12 cellular contexts compared by ENCODE assay signal in the genomic region with DNA sequence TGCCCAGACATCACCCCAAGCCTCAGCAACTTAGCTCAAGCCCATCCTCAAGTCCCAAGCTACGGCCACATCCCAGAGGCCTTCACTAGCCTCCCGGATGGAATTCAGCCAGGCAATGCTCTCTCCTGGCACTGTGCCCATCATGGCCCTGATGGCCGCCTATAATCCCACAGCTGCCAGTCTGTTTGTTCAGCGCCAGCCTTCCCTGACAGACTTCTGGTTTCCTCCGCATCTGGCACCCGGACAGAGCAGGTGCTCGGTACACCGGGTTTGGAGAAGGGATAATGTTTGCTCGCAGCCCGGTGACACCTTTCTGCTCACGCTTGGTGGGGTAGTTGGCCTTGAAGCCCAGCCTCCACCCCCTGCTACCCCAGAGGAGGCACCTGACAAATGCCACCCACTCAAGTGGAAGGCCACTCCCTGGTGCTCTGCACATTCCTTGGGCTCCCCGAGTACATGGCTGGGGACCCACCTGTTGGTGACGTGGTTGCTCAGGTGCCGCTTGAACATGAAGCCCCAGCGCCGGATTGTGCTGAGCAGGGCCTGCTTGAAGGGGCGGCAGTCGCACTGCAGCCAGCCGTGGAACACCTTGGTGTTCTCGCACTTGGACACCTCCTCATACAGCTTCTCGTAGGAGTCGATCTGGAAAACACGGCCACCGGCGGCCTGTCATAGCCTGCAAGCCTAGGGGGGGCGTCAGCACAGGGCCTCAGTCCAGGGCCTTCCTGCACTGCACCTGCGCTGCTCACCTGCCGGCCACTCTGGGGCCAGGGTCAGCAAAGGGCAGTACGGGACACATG. TPM values are rescaled to one million over a fixed set of nuclear protein-coding genes. Genes with fewer than 3 reads are reported as not detected.
DNase-seq lines count a peak whose midpoint lies in the region; ATAC-seq, FAIRE-seq and TF ChIP-seq lines count a peak whose summit lies in the region.
"Had no signal": no experiment of that assay in that cellular context is flagged by ENCODE, and none has a peak within 500 bp of the region (broad histone marks: within the 10 kb centered on the region; RNA-seq: fewer than 3 reads in every experiment).

No MANE protein-coding gene starts in this region.

- in situ Hi-C loops in transverse colon (cut with MboI; ENCODE audit: low pct_ligation_motif_present in 1 of 4, low pct_unique_long_range_greater_than_20kb in 1 of 4, low sequenced_read_pairs in 3 of 4) = no loop called here

- no peak for FAIRE-seq in frontal cortex (lab: Jason Lieb, UNC)
- FAIRE-seq: D721Med, endometrium had no signal

- intact Hi-C loops in transverse colon (cut with DNase I; ENCODE audit: low total_unique reads) = loop anchor here (5.0 kb wide), 1 partner anchor 1107 kb away; no protein-coding TSS in a partner anchor

- no peak for TF ChIP-seq CTCF in transverse colon (IDR thresholded peaks at IDR 0.05)
- TF ChIP-seq CTCF in endothelial cell (IDR thresholded peaks at IDR 0.05; ENCODE audit: unreplicated experiment) = no peak

- DNase-seq in NCI-H146 (lab: John Stamatoyannopoulos, UW) = peak; percentile 91
- DNase-seq in NCI-H526 treated with DMSO at 0.1 percent for 48 hours (lab: John Stamatoyannopoulos, UW) = peak; percentile 13
- DNase-seq in frontal cortex (ENCODE audit: low spot score in 2 of 2) = peak; percentile 41 to 52
- peak; percentile 54 for DNase-seq in transverse colon
- no peak for DNase-seq in endothelial cell (ENCODE audit: low spot score)
- DNase-seq in activated gamma-delta T cell treated with Interleukin-2 at 50 U/mL for 16 hours = no peak
- DNase-seq: activated CD8-positive, alpha-beta memory T cell treated with anti-CD3 and anti-CD28 coated beads, Interleukin-2, amount 50 U/mL, for 48 hours had no signal

- ATAC-seq in activated T-helper 17 cell treated with anti-CD3 and anti-CD28 coated beads, Interleukin-2, amount 50 U/mL, for 72 hours (replicated peaks) = no peak
- no peak for ATAC-seq in HG02970 (IDR thresholded peaks at IDR 0.05; ENCODE audit: low FRiP score, unreplicated experiment)

- H3K36me3 Mint-ChIP-seq in activated T-helper 17 cell treated with anti-CD3 and anti-CD28 coated beads, Interleukin-2, amount 50 U/mL, for 72 hours (ENCODE audit: low read depth) = no peaks in the 10 kb centered on the region
- H3K36me3 Mint-ChIP-seq in endothelial cell (ENCODE audit: low read depth, unreplicated experiment) = no peaks in the 10 kb centered on the region

- no peak for TF ChIP-seq EP300 in transverse colon (IDR thresholded peaks at IDR 0.05; ENCODE audit: low read depth)

- H3K9me3 ChIP-seq in transverse colon = no peaks in the 10 kb centered on the region
- H3K9me3 ChIP-seq: ascending aorta had no signal

- peaks cover 0 to 14% (median 4%) of the 10 kb centered on the region in 4 donors for H3K4me1 ChIP-seq in transverse colon
- H3K4me1 ChIP-seq: ascending aorta had no signal

- 61% methylated on average over 23 of the region's 29 CpGs; no CpG with 5 or more reads in 1 of the 2 donors for WGBS in transverse colon (ENCODE audit: low coverage in 1 of 2), 2 donors

- no peak overlapping the region for H3K4me3 ChIP-seq in transverse colon
- H3K4me3 ChIP-seq: ascending aorta had no signal

- H3K4me1 Mint-ChIP-seq in activated T-helper 17 cell treated with anti-CD3 and anti-CD28 coated beads, Interleukin-2, amount 50 U/mL, for 72 hours = peaks cover 18% of the 10 kb centered on the region
- peaks cover 2% of the 10 kb centered on the region for H3K4me1 Mint-ChIP-seq in endothelial cell (ENCODE audit: unreplicated experiment)

- H3K27ac ChIP-seq in transverse colon = no peak overlapping the region
- H3K27ac ChIP-seq: ascending aorta had no signal

- H3K36me3 ChIP-seq in transverse colon = no peaks in the 10 kb centered on the region
- H3K36me3 ChIP-seq: ascending aorta had no signal

- peaks cover 8% of the 10 kb centered on the region for H3K27me3 ChIP-seq in transverse colon
- H3K27me3 ChIP-seq: ascending aorta had no signal

- no peaks in the 10 kb centered on the region for H3K9me3 Mint-ChIP-seq in activated T-helper 17 cell treated with anti-CD3 and anti-CD28 coated beads, Interleukin-2, amount 50 U/mL, for 72 hours
- H3K9me3 Mint-ChIP-seq in endothelial cell (ENCODE audit: unreplicated experiment) = no peaks in the 10 kb centered on the region

- TF ChIP-seq POLR2A in transverse colon (IDR thresholded peaks at IDR 0.05) = no peak

- no peak overlapping the region for H3K4me3 Mint-ChIP-seq in activated T-helper 17 cell treated with anti-CD3 and anti-CD28 coated beads, Interleukin-2, amount 50 U/mL, for 72 hours
- H3K4me3 Mint-ChIP-seq in endothelial cell (ENCODE audit: unreplicated experiment) = no peak overlapping the region

- no peak overlapping the region for H3K27ac Mint-ChIP-seq in activated T-helper 17 cell treated with anti-CD3 and anti-CD28 coated beads, Interleukin-2, amount 50 U/mL, for 72 hours
- H3K27ac Mint-ChIP-seq in endothelial cell (ENCODE audit: unreplicated experiment) = no peak overlapping the region

- H3K27me3 Mint-ChIP-seq in activated T-helper 17 cell treated with anti-CD3 and anti-CD28 coated beads, Interleukin-2, amount 50 U/mL, for 72 hours = no peaks in the 10 kb centered on the region
- H3K27me3 Mint-ChIP-seq in endothelial cell (ENCODE audit: unreplicated experiment) = peaks cover 5% of the 10 kb centered on the region

RNA-seq across cellular contexts. Expression of gene DNAH17, which starts 47.1 kb away (rescaled TPM):
- total RNA-seq in frontal cortex (under 0.01 TPM), transverse colon (under 1 TPM in 1 of 4 donors, not detected in 3; under 0.01 TPM), endothelial cell (ENCODE audit: unreplicated experiment) (1.0 TPM)
- total RNA-seq in activated T-helper 17 cell treated with anti-CD3 and anti-CD28 coated beads, Interleukin-2, amount 50 U/mL, for 72 hours = 1 to 10 TPM in 1 of 2 donors, under 1 TPM in 1; 0.73 to 1.2 TPM
- total RNA-seq: ascending aorta had no signal

Comparison
In these comparisons a context has a peak if more than half of its experiments do, and no peak if none do; other contexts are left out.
1. DNase-seq: peak in NCI-H146 (single experiment), NCI-H526 treated with DMSO at 0.1 percent for 48 hours (single experiment), frontal cortex (2 of 2) and transverse colon (single experiment); none in endothelial cell (single experiment) and activated gamma-delta T cell treated with Interleukin-2 at 50 U/mL for 16 hours (single experiment).